ENCODE assay signal across 1 cellular context in genomic region chr16:67192781-67193260, GRCh38.
TF ChIP-seq lines count a peak whose summit lies in the region.

No MANE protein-coding gene starts in this region.

TF ChIP-seq in GM12878, 131 proteins besides CTCF, POLR2A, EP300 and RAD21:
- TF ChIP-seq CREB1 (IDR thresholded peaks at IDR 0.05; ENCODE audit: low read depth): peak; percentile 35; the same call in 1 of the 2 replicates
- TF ChIP-seq POLR2AphosphoS5 (IDR thresholded peaks at IDR 0.05; ENCODE audit: low read length): 0 out of 2 replicates have a peak, but pooled peaks have one; percentile 44
- no peak for TF ChIP-seq NFYA (IDR thresholded peaks at IDR 0.05; ENCODE audit: borderline replicate concordance, low read depth, low read length)
